Comparison of ENCODE assay signal across 8 cellular contexts in genomic region chr6:26064619-26065257, GRCh38. TPM values are rescaled to one million over a fixed set of nuclear protein-coding genes. Genes with fewer than 3 reads are reported as not detected.
A peak's percentile ranks its signal among the peaks of the same experiment; 100 is the strongest.
DNase-seq lines count a peak whose midpoint lies in the region; ATAC-seq and TF ChIP-seq lines count a peak whose summit lies in the region.

No MANE protein-coding gene starts in this region.

- H4K20me1 ChIP-seq in MM.1S (ENCODE audit: insufficient read depth, low read length) (no peaks in the 10 kb centered on the region), SK-N-SH (ENCODE audit: insufficient read depth) (no peaks in the 10 kb centered on the region), mammary epithelial cell (ENCODE audit: insufficient read depth, low read length) (no peaks in the 10 kb centered on the region)

- peak; percentile 80 for ATAC-seq in left lobe of liver
- ATAC-seq in thoracic aorta (ENCODE audit: insufficient number of reproducible peaks, low FRiP score, low read depth) = no peak
- no peak for ATAC-seq in HG03025 (IDR thresholded peaks at IDR 0.05; ENCODE audit: low FRiP score, unreplicated experiment)

- H3K4me2 ChIP-seq in MM.1S (ENCODE audit: low read depth, low read length) = no peak overlapping the region
- no peak overlapping the region for H3K4me2 ChIP-seq in SK-N-SH
- H3K4me2 ChIP-seq in mammary epithelial cell (ENCODE audit: insufficient read depth, low read depth, low read length) = no peak overlapping the region

- CTCF ChIA-PET in SK-N-SH (lab: Yijun Ruan, JAX) = interaction anchor here (0.7 to 20.2 kb wide), 9 partner anchors 13 to 468 kb away, joined by 3 to 660 read pairs (median 4); partner anchors contain the start of gene HFE
- CTCF ChIA-PET in mammary epithelial cell (lab: Charles Lee; ENCODE audit: low non-redundant PET) = interaction anchor here (0.6 kb wide), 1 partner anchor 59 kb away, joined by 3 read pairs; a partner anchor contains a TSS

- BruUV-seq in mammary epithelial cell (replicated peaks; lab: Mats Ljungman, UMichigan) = no TSS peak

- H3K36me3 ChIP-seq in MM.1S (replicated peaks; ENCODE audit: insufficient read depth, low read length) = no peaks in the 10 kb centered on the region
- H3K36me3 ChIP-seq in SK-N-SH (replicated peaks in 1 of 2; ENCODE audit: control insufficient read depth in 1 of 2, insufficient read depth in 2 of 2, low read length in 1 of 2) = no peaks in the 10 kb centered on the region
- no peaks in the 10 kb centered on the region for H3K36me3 ChIP-seq in mammary epithelial cell (ENCODE audit: insufficient read depth, low read length)
- H3K36me3 ChIP-seq in thoracic aorta = no peaks in the 10 kb centered on the region

- DNase-seq in G401 (ENCODE audit: low spot score) (peak; percentile 48), MM.1S (peak; percentile 71), SK-N-SH (peak; percentile 46), mammary epithelial cell (peak; percentile 41), left lobe of liver (ENCODE audit: low spot score) (no peak), thoracic aorta (ENCODE audit: low spot score) (no peak), GM19240 (ENCODE audit: insufficient read length, low spot score) (no peak)

- H3K4me3 ChIP-seq in MM.1S (ENCODE audit: low read length) (no peak overlapping the region), SK-N-SH (ENCODE audit: low read depth in 2 of 2, low read length in 1 of 2) (no peak overlapping the region; a peak in 1 of 4 replicates), mammary epithelial cell (replicated peaks in 1 of 3; ENCODE audit: insufficient read depth in 1 of 3, low read depth in 2 of 3, low read length in 3 of 3) (no peak overlapping the region), thoracic aorta (no peak overlapping the region)

- peak; percentile 67 for TF ChIP-seq CTCF in MM.1S (IDR thresholded peaks at IDR 0.05; ENCODE audit: low read length)
- TF ChIP-seq CTCF in SK-N-SH (IDR thresholded peaks at IDR 0.05) = peak; percentile 80
- TF ChIP-seq CTCF in mammary epithelial cell (conservative IDR thresholded peaks at IDR 0.05 in 1 of 2, IDR thresholded peaks at IDR 0.05 in 1 of 2; ENCODE audit: extremely low read depth in 1 of 2, insufficient read depth in 1 of 2, low read depth in 1 of 2, low read length in 2 of 2) = peak; percentile 70 to 73
- peak; percentile 73 for TF ChIP-seq CTCF in thoracic aorta (IDR thresholded peaks at IDR 0.05)

- no peak overlapping the region for H2AFZ ChIP-seq in MM.1S (ENCODE audit: low read length)
- H2AFZ ChIP-seq in SK-N-SH (ENCODE audit: low read depth) = no peak overlapping the region
- no peak overlapping the region for H2AFZ ChIP-seq in mammary epithelial cell (ENCODE audit: low read depth, low read length)

- H3K9ac ChIP-seq in MM.1S (ENCODE audit: low read length) (no peak overlapping the region), SK-N-SH (no peak overlapping the region), mammary epithelial cell (ENCODE audit: insufficient read depth, low read length) (no peak overlapping the region)

- H3K4me1 ChIP-seq in MM.1S (ENCODE audit: low read length) (0 out of 2 replicates have a peak, but pooled peaks cover 3% of the 10 kb centered on the region), SK-N-SH (ENCODE audit: control insufficient read depth in 1 of 2, insufficient read depth in 2 of 2, low read depth in 1 of 2, low read length in 1 of 2) (no peaks in the 10 kb centered on the region), mammary epithelial cell (ENCODE audit: insufficient read depth, low read length) (no peaks in the 10 kb centered on the region), thoracic aorta (ENCODE audit: control insufficient read depth in 1 of 2, low read depth in 2 of 2) (no peaks in the 10 kb centered on the region)

- intact Hi-C loops in mammary epithelial cell (cut with micrococcal nuclease) = no loop called here

- no peaks in the 10 kb centered on the region for H3K79me2 ChIP-seq in MM.1S (ENCODE audit: low read length)
- H3K79me2 ChIP-seq in SK-N-SH (ENCODE audit: insufficient read depth) = no peaks in the 10 kb centered on the region
- H3K79me2 ChIP-seq in mammary epithelial cell (ENCODE audit: insufficient read depth, low read length) = no peaks in the 10 kb centered on the region

- H3F3A ChIP-seq in MM.1S (ENCODE audit: insufficient read depth, low read length) (peaks cover 4% of the 10 kb centered on the region), SK-N-SH (replicated peaks; ENCODE audit: insufficient read depth) (no peaks in the 10 kb centered on the region)

- H3K9me3 ChIP-seq in MM.1S (replicated peaks; ENCODE audit: insufficient read depth, low read length) = no peaks in the 10 kb centered on the region
- no peaks in the 10 kb centered on the region for H3K9me3 ChIP-seq in SK-N-SH
- no peaks in the 10 kb centered on the region for H3K9me3 ChIP-seq in mammary epithelial cell (replicated peaks; ENCODE audit: insufficient read depth, low read length)
- H3K9me3 ChIP-seq in thoracic aorta = no peaks in the 10 kb centered on the region

- no peaks in the 10 kb centered on the region for H3K9me2 ChIP-seq in MM.1S (replicated peaks; ENCODE audit: insufficient read depth, low read length)
- no peaks in the 10 kb centered on the region for H3K9me2 ChIP-seq in SK-N-SH

- in situ Hi-C loops in G401 (cut with HindIII; ENCODE audit: low sequenced_read_pairs) = loop anchor here (5.0 kb wide), 1 partner anchor 33 kb away; no protein-coding TSS in a partner anchor
- in situ Hi-C loops in mammary epithelial cell (cut with MboI; ENCODE audit: low sequenced_read_pairs in 2 of 2) = no loop called here

- TF ChIP-seq RAD21 in SK-N-SH (IDR thresholded peaks at IDR 0.05; ENCODE audit: low read length) = peak; percentile 74

- H3K27ac ChIP-seq in MM.1S (ENCODE audit: low read length) = no peak overlapping the region
- H3K27ac ChIP-seq in SK-N-SH (ENCODE audit: low read depth in 2 of 2, low read length in 1 of 2) = no peak overlapping the region
- no peak overlapping the region for H3K27ac ChIP-seq in mammary epithelial cell (ENCODE audit: insufficient read depth, low read depth, low read length)
- no peak overlapping the region for H3K27ac ChIP-seq in thoracic aorta

- WGBS in SK-N-SH (ENCODE audit: low lambda C conversion rate) = 22% methylated on average over 10 of the region's 10 CpGs
- 32% methylated on average over 10 of the region's 10 CpGs for WGBS in mammary epithelial cell (ENCODE audit: low coverage, missing lambda C conversion rate)

- POLR2A ChIA-PET in SK-N-SH (lab: Yijun Ruan, JAX) = no interaction called here

- H3K27me3 ChIP-seq in MM.1S (replicated peaks; ENCODE audit: insufficient read depth, low read length) = no peaks in the 10 kb centered on the region
- no peaks in the 10 kb centered on the region for H3K27me3 ChIP-seq in SK-N-SH (ENCODE audit: insufficient read depth)
- H3K27me3 ChIP-seq in mammary epithelial cell (ENCODE audit: insufficient read depth, low read length) = no peaks in the 10 kb centered on the region
- H3K27me3 ChIP-seq in thoracic aorta (replicated peaks; ENCODE audit: insufficient read depth) = no peaks in the 10 kb centered on the region

- dilution Hi-C loops in mammary epithelial cell (cut with HindIII; ENCODE audit: low sequenced_read_pairs) = loop anchor here (5.0 kb wide), 2 partner anchors 43 to 133 kb away; a partner anchor contains a TSS

- TF ChIP-seq EP300 in SK-N-SH (IDR thresholded peaks at IDR 0.05; ENCODE audit: borderline replicate concordance in 1 of 2, low read depth in 1 of 2, low read length in 1 of 2) = no peak

TF ChIP-seq in SK-N-SH, 30 proteins besides CTCF, POLR2A, EP300 and RAD21:
- peak; percentile 48; the same call in 1 of the 2 replicates for TF ChIP-seq SMC3 (IDR thresholded peaks at IDR 0.05; ENCODE audit: low read depth, low read length)
- no peak for TF ChIP-seq TAF1 (IDR thresholded peaks at IDR 0.05; ENCODE audit: borderline replicate concordance, low read depth, low read length)

RNA-seq across cellular contexts. Expression of gene HFE, which starts 22.5 kb away (rescaled TPM):
- 2.3 and 8.0 TPM in 2 replicates for total RNA-seq in G401 (2014; rRNA removed; shearing (Covaris generic))
- not detected in 2 replicates for polyA plus RNA-seq in SK-N-SH (2012; rRNA removed)
- not detected in 2 replicates for polyA plus RNA-seq in SK-N-SH (2012; cell fraction: cytosol; rRNA removed)
- not detected in 2 replicates for polyA plus RNA-seq in SK-N-SH (2012; cell fraction: nucleus; rRNA removed)
- total RNA-seq in mammary epithelial cell = 1 to 10 TPM; 9.0 to 9.5 TPM
- polyA plus RNA-seq in mammary epithelial cell = 17.2 TPM
- polyA minus RNA-seq in mammary epithelial cell = 32.7 TPM
- total RNA-seq in left lobe of liver = 14.1 TPM
- 10 to 100 TPM in 1 of 2 donors, 1 to 10 TPM in 1; 8.7 to 10.1 TPM for total RNA-seq in thoracic aorta

Comparison
In these comparisons a context has a peak if more than half of its experiments do, and no peak if none do; other contexts are left out.
1. DNase-seq: peak in G401 (single experiment), MM.1S (single experiment), SK-N-SH (single experiment) and mammary epithelial cell (single experiment); none in left lobe of liver (single experiment), thoracic aorta (single experiment) and GM19240 (single experiment).
2. Peak in every context shown above with its lines, with median percentiles within 50 percentile points of each other: CTCF ChIP-seq.